8 cellular contexts compared by ENCODE assay signal in genomic region chr4:150867148-150867547, GRCh38.
DNase-seq lines count a peak whose midpoint lies in the region; ATAC-seq, FAIRE-seq and TF ChIP-seq lines count a peak whose summit lies in the region.

No MANE protein-coding gene starts in this region.

- FAIRE-seq in A549 (lab: Jason Lieb, UNC) (no peak), HepG2 (lab: Jason Lieb, UNC) (peak; percentile 72)

- no peak overlapping the region for H2AFZ ChIP-seq in PC-3 (ENCODE audit: low read length)
- no peak overlapping the region for H2AFZ ChIP-seq in HepG2 (ENCODE audit: low read length)

- POLR2A ChIA-PET in A549 (lab: Yijun Ruan, JAX) (interaction anchor here (0.7 kb wide), 2 partner anchors 786 to 1458 kb away, joined by 3 to 5 read pairs; no protein-coding TSS in a partner anchor), PC-3 (lab: Charles Lee; ENCODE audit: unreplicated experiment) (interaction anchor here (0.7 kb wide), 1 partner anchor 1691 kb away, joined by 11 read pairs; no protein-coding TSS in a partner anchor), HepG2 (lab: Yijun Ruan, JAX) (no interaction called here)

- no peak for TF ChIP-seq POLR2A in A549 (IDR thresholded peaks at IDR 0.05; ENCODE audit: low read length)
- TF ChIP-seq POLR2A in HepG2 (IDR thresholded peaks at IDR 0.05; ENCODE audit: insufficient read depth in 1 of 2, low read depth in 2 of 2, low read length in 2 of 2): no peak

- H4K20me1 ChIP-seq in PC-3 (ENCODE audit: low read length) (no peaks in the 10 kb centered on the region), HepG2 (ENCODE audit: insufficient read depth, low read length) (no peaks in the 10 kb centered on the region)

- BruUV-seq in PC-3 (replicated peaks; lab: Mats Ljungman, UMichigan): no TSS peak
- no TSS peak for BruUV-seq in HepG2 (replicated peaks; lab: Mats Ljungman, UMichigan)

- H3K9me3 ChIP-seq in A549 (no peaks in the 10 kb centered on the region), PC-3 (ENCODE audit: low read length) (no peaks in the 10 kb centered on the region), HepG2 (ENCODE audit: low read length) (no peaks in the 10 kb centered on the region), upper lobe of right lung (no peaks in the 10 kb centered on the region)

- CTCF ChIA-PET in A549 (lab: Yijun Ruan, JAX): interaction anchor here (0.6 to 1.9 kb wide), 23 partner anchors 9 to 887 kb away, joined by 3 to 13 read pairs (median 3); no protein-coding TSS in a partner anchor
- CTCF ChIA-PET in PC-3 (lab: Charles Lee): interaction anchor here (0.6 to 0.8 kb wide), 7 partner anchors 13 to 1171 kb away, joined by 3 to 8 read pairs (median 6); no protein-coding TSS in a partner anchor
- CTCF ChIA-PET in HepG2 (lab: Yijun Ruan, JAX; ENCODE audit: low intra/inter-chr PET ratio, low total read pairs): interaction anchor here (1.5 to 1.9 kb wide), 2 partner anchors 570 to 624 kb away, joined by 3 to 8 read pairs; no protein-coding TSS in a partner anchor

- H3K4me2 ChIP-seq in A549: peak overlapping the region; percentile 39; the same call in 1 of the 3 replicates
- no peak overlapping the region for H3K4me2 ChIP-seq in PC-3 (ENCODE audit: low read length)
- no peak overlapping the region for H3K4me2 ChIP-seq in HepG2 (ENCODE audit: low read depth, low read length)

- DNase-seq in A549 (ENCODE audit: low read depth in 1 of 2, low spot score in 1 of 2) (peak; percentile 58 to 77), G401 (ENCODE audit: low spot score) (peak; percentile 89), H7 (peak; percentile 18), PC-3 (peak; percentile 88), choroid plexus epithelial cell (ENCODE audit: low read depth) (peak; percentile 90), HepG2 (ENCODE audit: low spot score) (peak; percentile 76), upper lobe of right lung (no peak)

- no peak for TF ChIP-seq EP300 in A549 (IDR thresholded peaks at IDR 0.05)
- no peak for TF ChIP-seq EP300 in HepG2 (IDR thresholded peaks at IDR 0.05; ENCODE audit: low read depth in 2 of 2, low read length in 2 of 2)
- no peak for TF ChIP-seq EP300 in HepG2 (CRISPR knock-in tag; IDR thresholded peaks at IDR 0.05; ENCODE audit: borderline replicate concordance)

- H3K9ac ChIP-seq in PC-3 (ENCODE audit: low read length) (no peak overlapping the region), HepG2 (ENCODE audit: insufficient read depth, low read depth, low read length) (no peak overlapping the region)

- no peaks in the 10 kb centered on the region for H3F3A ChIP-seq in PC-3 (ENCODE audit: low read length, unreplicated experiment)

- H3K27ac ChIP-seq in A549 (no peak overlapping the region), PC-3 (ENCODE audit: low read length) (no peak overlapping the region), HepG2 (ENCODE audit: extremely low read length, insufficient read depth, low read length) (no peak overlapping the region), upper lobe of right lung (no peak overlapping the region)

- H3K79me2 ChIP-seq in PC-3 (ENCODE audit: low read length) (no peaks in the 10 kb centered on the region), HepG2 (ENCODE audit: insufficient read depth, low read length) (no peaks in the 10 kb centered on the region)

- ATAC-seq in A549 (peak; percentile 66 to 80; a peak in 4 of 6 replicates), PC-3 (peak; percentile 57), HepG2 (peak; percentile 83), upper lobe of right lung (peak; percentile 86)

- in situ Hi-C loops in G401 (cut with HindIII; ENCODE audit: low sequenced_read_pairs): no loop called here
- in situ Hi-C loops in HepG2 (cut with HindIII; ENCODE audit: extremely low pct_ligation_motif_present, low pct_unique_long_range_greater_than_20kb): loop anchor here (5.0 to 25.0 kb wide), 2 partner anchors 570 to 880 kb away; no protein-coding TSS in a partner anchor

- TF ChIP-seq RAD21 in A549 (conservative IDR thresholded peaks at IDR 0.05 in 1 of 2, IDR thresholded peaks at IDR 0.05 in 1 of 2) (peak; percentile 78 to 86), HepG2 (CRISPR knock-in tag; IDR thresholded peaks at IDR 0.05) (peak; percentile 53; the same call in 1 of the 2 replicates)

- TF ChIP-seq CTCF in A549 (IDR thresholded peaks at IDR 0.05) (peak; percentile 65), LNCAP (IDR thresholded peaks at IDR 0.05) (peak; percentile 50), PC-3 (conservative IDR thresholded peaks at IDR 0.05; ENCODE audit: low read depth, low read length) (peak; percentile 66), choroid plexus epithelial cell (conservative IDR thresholded peaks at IDR 0.05; ENCODE audit: low read depth, low read length) (peak; percentile 50), HepG2 (CRISPR knock-in tag; IDR thresholded peaks at IDR 0.05) (peak; percentile 71), upper lobe of right lung (IDR thresholded peaks at IDR 0.05) (peak; percentile 68)

- H3K27me3 ChIP-seq in H7 (ENCODE audit: control insufficient read depth, insufficient read depth, low read length) (no peaks in the 10 kb centered on the region), PC-3 (ENCODE audit: low read length) (no peaks in the 10 kb centered on the region), HepG2 (ENCODE audit: control insufficient read depth in 1 of 2, insufficient read depth in 2 of 2, low read length in 2 of 2) (no peaks in the 10 kb centered on the region), upper lobe of right lung (no peaks in the 10 kb centered on the region)

- H3K4me1 ChIP-seq in A549 (no peaks in the 10 kb centered on the region), PC-3 (ENCODE audit: insufficient read depth, low read length) (no peaks in the 10 kb centered on the region), HepG2 (ENCODE audit: insufficient read depth, low read length) (no peaks in the 10 kb centered on the region), upper lobe of right lung (no peaks in the 10 kb centered on the region)

- H3K9me2 ChIP-seq in PC-3 (replicated peaks; ENCODE audit: low read length): no peaks in the 10 kb centered on the region

- intact Hi-C loops in PC-3 (cut with micrococcal nuclease) (loop anchor here (2.0 to 10.0 kb wide), 3 partner anchors 52 to 870 kb away; no protein-coding TSS in a partner anchor), HepG2 (cut with micrococcal nuclease; ENCODE audit: unreplicated experiment) (loop anchor here (1.0 to 5.0 kb wide), 3 partner anchors 569 to 880 kb away; no protein-coding TSS in a partner anchor), upper lobe of right lung (cut with DNase I) (no loop called here)

- H3K36me3 ChIP-seq in H7 (replicated peaks; ENCODE audit: control insufficient read depth, insufficient read depth, low read length) (no peaks in the 10 kb centered on the region), PC-3 (ENCODE audit: low read depth, low read length) (no peaks in the 10 kb centered on the region), HepG2 (replicated peaks in 1 of 2; ENCODE audit: control insufficient read depth in 1 of 2, insufficient read depth in 2 of 2, low read length in 2 of 2) (peaks cover 0 to 3% of the 10 kb centered on the region in 2 experiments; a peak in 1 of 5 replicates), upper lobe of right lung (peaks cover 17% of the 10 kb centered on the region)

- WGBS in A549 (ENCODE audit: missing lambda C conversion rate): 2% methylated on average over 4 of the region's 4 CpGs
- WGBS in HepG2 (ENCODE audit: low lambda C conversion rate): 15% methylated on average over 4 of the region's 4 CpGs

- H3K4me3 ChIP-seq in A549 (no peak overlapping the region), H7 (ENCODE audit: insufficient read depth, low read depth, low read length) (no peak overlapping the region), PC-3 (ENCODE audit: low read length) (no peak overlapping the region), choroid plexus epithelial cell (ENCODE audit: low read depth, low read length) (no peak overlapping the region), HepG2 (replicated peaks in 1 of 3; ENCODE audit: insufficient read depth in 1 of 3, low read depth in 2 of 3, low read length in 3 of 3) (no peak overlapping the region), upper lobe of right lung (no peak overlapping the region)

TF ChIP-seq in A549, 52 proteins besides CTCF, POLR2A, EP300 and RAD21:
- TF ChIP-seq HES2 (IDR thresholded peaks at IDR 0.05) (no peak), MAFK (IDR thresholded peaks at IDR 0.05; ENCODE audit: partially characterized antibody) (peak; percentile 24), POLR2AphosphoS2 (conservative IDR thresholded peaks at IDR 0.05; ENCODE audit: low read length) (no peak), SMC3 (IDR thresholded peaks at IDR 0.05) (peak; percentile 75), BHLHE40 (IDR thresholded peaks at IDR 0.05; ENCODE audit: low read depth, low read length) (no peak)

TF ChIP-seq in HepG2, 621 proteins besides CTCF, POLR2A, EP300 and RAD21 (continues in another document):
- no peak for TF ChIP-seq CENPBD1 (CRISPR knock-in tag; IDR thresholded peaks at IDR 0.05; ENCODE audit: borderline replicate concordance, low read depth)
- TF ChIP-seq ZNF780A (CRISPR knock-in tag; IDR thresholded peaks at IDR 0.05): no peak
- TF ChIP-seq ZMAT5 (CRISPR knock-in tag; IDR thresholded peaks at IDR 0.05; ENCODE audit: borderline replicate concordance, low read depth): no peak
- no peak for TF ChIP-seq XBP1 (CRISPR knock-in tag; IDR thresholded peaks at IDR 0.05)
- TF ChIP-seq ZNF44 (CRISPR knock-in tag; IDR thresholded peaks at IDR 0.05): no peak
- no peak for TF ChIP-seq JUN (CRISPR knock-in tag; IDR thresholded peaks at IDR 0.05)
- no peak for TF ChIP-seq PTBP1 (IDR thresholded peaks at IDR 0.05; ENCODE audit: low read depth, low read length, poor library complexity, severe bottlenecking)
- TF ChIP-seq ZNF792 (CRISPR knock-in tag; IDR thresholded peaks at IDR 0.05): no peak
- no peak for TF ChIP-seq NAIF1 (CRISPR knock-in tag; IDR thresholded peaks at IDR 0.05; ENCODE audit: borderline replicate concordance)
- no peak for TF ChIP-seq ZNF263 (CRISPR knock-in tag; IDR thresholded peaks at IDR 0.05)

Comparison
In these comparisons a context has a peak if more than half of its experiments do, and no peak if none do; other contexts are left out.
1. Of the 38 proteins assayed by ChIP-seq in both HepG2 and A549: peak only in HepG2: none; only in A549: none; in both: CTCF, MAFK, RAD21 and SMC3; in neither: 34.